In the genomic region with DNA sequence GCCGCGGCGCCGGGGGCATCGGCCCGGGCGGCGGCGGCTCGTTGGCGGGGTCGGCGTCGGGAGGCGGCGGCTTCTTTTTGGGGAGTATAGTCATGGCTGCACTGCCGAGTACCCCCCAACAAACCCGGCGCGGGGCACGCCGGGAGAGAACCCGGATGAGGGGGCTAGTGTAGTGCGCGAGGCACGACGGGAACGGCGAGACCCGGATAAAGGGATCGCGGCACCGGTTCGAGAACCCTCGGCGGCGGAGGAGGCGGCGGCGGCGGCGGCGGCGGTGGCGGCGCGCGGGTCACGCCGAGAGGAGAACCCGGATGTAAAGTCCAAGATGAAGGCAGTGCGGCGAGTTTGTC, we compare ENCODE assay signal across 8 cellular contexts. TPM values are rescaled to one million over a fixed set of nuclear protein-coding genes. Genes with fewer than 3 reads are reported as not detected.
A peak's percentile ranks its signal among the peaks of the same experiment; 100 is the strongest.
DNase-seq lines count a peak whose midpoint lies in the region; ATAC-seq and TF ChIP-seq lines count a peak whose summit lies in the region.

A gene with protein sequence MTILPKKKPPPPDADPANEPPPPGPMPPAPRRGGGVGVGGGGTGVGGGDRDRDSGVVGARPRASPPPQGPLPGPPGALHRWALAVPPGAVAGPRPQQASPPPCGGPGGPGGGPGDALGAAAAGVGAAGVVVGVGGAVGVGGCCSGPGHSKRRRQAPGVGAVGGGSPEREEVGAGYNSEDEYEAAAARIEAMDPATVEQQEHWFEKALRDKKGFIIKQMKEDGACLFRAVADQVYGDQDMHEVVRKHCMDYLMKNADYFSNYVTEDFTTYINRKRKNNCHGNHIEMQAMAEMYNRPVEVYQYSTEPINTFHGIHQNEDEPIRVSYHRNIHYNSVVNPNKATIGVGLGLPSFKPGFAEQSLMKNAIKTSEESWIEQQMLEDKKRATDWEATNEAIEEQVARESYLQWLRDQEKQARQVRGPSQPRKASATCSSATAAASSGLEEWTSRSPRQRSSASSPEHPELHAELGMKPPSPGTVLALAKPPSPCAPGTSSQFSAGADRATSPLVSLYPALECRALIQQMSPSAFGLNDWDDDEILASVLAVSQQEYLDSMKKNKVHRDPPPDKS (minus strand): TSS at position 131 of the 350 bp plus-strand sequence. CDS start 37 bp downstream, at position 94.

- H3K4me3 Mint-ChIP-seq in endothelial cell (ENCODE audit: unreplicated experiment), result peak within 1 kb of the TSS; percentile 99

- H3K4me3 ChIP-seq in muscle layer of colon (ENCODE audit: low read depth in 1 of 2, low read length in 2 of 2), result peak within 1 kb of the TSS; percentile 52 to 58

- peaks cover 7% of the 10 kb centered on the region for H3K27me3 Mint-ChIP-seq in endothelial cell (ENCODE audit: unreplicated experiment)

- H3K4me1 Mint-ChIP-seq in endothelial cell (ENCODE audit: unreplicated experiment), result peaks cover 8% of the 10 kb centered on the region

- H3K9me3 Mint-ChIP-seq in endothelial cell (ENCODE audit: unreplicated experiment), result no peaks in the 10 kb centered on the region

- H3K4me1 ChIP-seq in muscle layer of colon (ENCODE audit: insufficient read depth, low read length), result peaks cover 37% of the 10 kb centered on the region

- peak within 1 kb of the TSS; percentile 60 for H3K9ac ChIP-seq in muscle layer of colon (ENCODE audit: low read length)

- DNase-seq in DMS 273 (lab: John Stamatoyannopoulos, UW; ENCODE audit: unreplicated experiment), result peak; percentile 86
- no peak for DNase-seq in DMS 273 treated with DMSO at 0.1 percent for 48 hours (lab: John Stamatoyannopoulos, UW)
- DNase-seq in NCI-H2196 treated with DMSO at 0.1 percent for 48 hours (lab: John Stamatoyannopoulos, UW; ENCODE audit: unreplicated experiment), result peak; percentile 51
- DNase-seq in endothelial cell (ENCODE audit: low spot score), result peak; percentile 39
- DNase-seq in stimulated activated CD8-positive, alpha-beta memory T cell treated with anti-CD3 and anti-CD28 coated beads, Interleukin-7, amount 100 ng/mL, for 48 hours (ENCODE audit: extremely low read depth in 1 of 2, low read depth in 1 of 2), result peak; percentile 57 to 58

- peak within 1 kb of the TSS; percentile 90 for H3K27ac ChIP-seq in muscle layer of colon (ENCODE audit: low read depth, low read length)

- POLR2A ChIA-PET in activated CD8-positive, alpha-beta memory T cell treated with anti-CD3 and anti-CD28 coated beads for 36 hours (lab: Charles Lee), result interaction anchor here (0.8 kb wide), 2 partner anchors 86 to 99 kb away, joined by 3 to 5 read pairs; no protein-coding TSS in a partner anchor

- no peaks in the 10 kb centered on the region for H3K27me3 ChIP-seq in muscle layer of colon (ENCODE audit: control insufficient read depth in 1 of 2, insufficient read depth in 2 of 2, low read length in 2 of 2)

- H3K36me3 ChIP-seq in muscle layer of colon (ENCODE audit: insufficient read depth, low read length), result peaks cover 15% of the 10 kb centered on the region

- CTCF ChIA-PET in activated CD8-positive, alpha-beta memory T cell treated with anti-CD3 and anti-CD28 coated beads for 36 hours (lab: Charles Lee), result no interaction called here

- TF ChIP-seq CTCF in endothelial cell (IDR thresholded peaks at IDR 0.05; ENCODE audit: unreplicated experiment), result no peak

- peak; percentile 33 for ATAC-seq in HG02798 (IDR thresholded peaks at IDR 0.05; ENCODE audit: poor library complexity, unreplicated experiment)

- no peaks in the 10 kb centered on the region for H3K36me3 Mint-ChIP-seq in endothelial cell (ENCODE audit: low read depth, unreplicated experiment)

- H3K27ac Mint-ChIP-seq in endothelial cell (ENCODE audit: unreplicated experiment), result peak within 1 kb of the TSS; percentile 100

- no peaks in the 10 kb centered on the region for H3K9me3 ChIP-seq in muscle layer of colon (ENCODE audit: low read length)

RNA-seq across cellular contexts. Expression of the gene that starts here (rescaled TPM):
- total RNA-seq in activated CD8-positive, alpha-beta memory T cell treated with anti-CD3 and anti-CD28 coated beads for 36 hours, result 10 to 100 TPM; 63.9 to 64.5 TPM
- total RNA-seq in endothelial cell (ENCODE audit: unreplicated experiment), result 48.8 TPM
